8 cellular contexts compared by ENCODE assay signal in the genomic region with DNA sequence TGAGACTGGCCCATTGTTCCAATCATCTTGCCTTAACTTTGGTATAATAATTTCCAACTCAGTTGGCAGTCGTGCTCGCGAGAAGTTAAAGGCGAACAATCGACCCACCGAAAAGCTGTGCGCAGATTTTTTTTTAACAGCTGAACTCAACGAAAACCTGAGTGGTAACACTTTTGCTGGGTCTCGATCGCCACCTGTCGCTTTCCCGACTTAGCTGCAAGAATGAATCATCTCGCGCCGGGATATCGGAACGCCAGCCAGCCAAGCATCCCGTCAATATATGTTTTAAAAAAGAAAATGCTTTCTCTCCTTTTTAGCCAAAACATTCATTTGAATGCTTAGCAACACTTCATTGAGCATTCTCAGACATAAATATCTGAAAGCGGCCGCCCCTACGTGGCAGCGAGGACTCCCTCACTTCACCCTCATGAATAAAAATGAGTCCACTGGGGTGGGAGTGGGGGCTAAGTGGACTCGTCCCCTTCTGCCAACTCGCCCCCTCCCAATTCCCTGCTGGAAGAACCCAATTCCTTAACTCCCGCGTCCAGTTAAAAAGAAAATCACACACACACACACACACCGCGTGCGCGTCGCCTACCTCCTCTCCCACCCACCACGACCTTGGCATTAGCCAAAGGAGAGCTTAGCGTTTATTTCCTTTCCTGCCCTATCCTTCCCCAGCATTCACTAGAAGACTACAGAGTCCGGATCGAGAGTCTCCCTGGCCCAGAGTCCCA. TPM values are rescaled to one million over a fixed set of nuclear protein-coding genes. Genes with fewer than 3 reads are reported as not detected.
DNase-seq lines count a peak whose midpoint lies in the region; ATAC-seq and TF ChIP-seq lines count a peak whose summit lies in the region.

No MANE protein-coding gene starts in this region.

- DNase-seq in CD14-positive monocyte (ENCODE audit: low spot score), result no peak
- DNase-seq in H4 (ENCODE audit: low spot score), result peak; percentile 94
- peak; percentile 20 for DNase-seq in NCI-H524 treated with DMSO at 0.1 percent for 48 hours (lab: John Stamatoyannopoulos, UW)
- DNase-seq in glutamatergic neuron, result peak; percentile 80
- DNase-seq in neural crest cell (ENCODE audit: low read depth, low spot score), result peak; percentile 70

- TF ChIP-seq CTCF in CD14-positive monocyte (IDR thresholded peaks at IDR 0.05), result peak; percentile 36
- peak; percentile 67 for TF ChIP-seq CTCF in glutamatergic neuron (IDR thresholded peaks at IDR 0.05; ENCODE audit: partially characterized antibody, unreplicated experiment)
- TF ChIP-seq CTCF in neural crest cell (conservative IDR thresholded peaks at IDR 0.05), result peak; percentile 87

- H3K4me1 Mint-ChIP-seq in CD14-positive monocyte (peaks cover 56% of the 10 kb centered on the region), glutamatergic neuron (ENCODE audit: low read depth, unreplicated experiment) (peaks cover 26% of the 10 kb centered on the region), neural crest cell (peaks cover 66% of the 10 kb centered on the region)
- H3K4me1 Mint-ChIP-seq in activated naive CD8-positive, alpha-beta T cell (ENCODE audit: low read depth), result peaks cover 59% of the 10 kb centered on the region

- H3K27me3 Mint-ChIP-seq in CD14-positive monocyte (ENCODE audit: low read depth in 3 of 3), result peaks cover 88 to 93% (median 91%) of the 10 kb centered on the region in 3 donors
- H3K27me3 Mint-ChIP-seq in activated naive CD8-positive, alpha-beta T cell, result peaks cover 62% of the 10 kb centered on the region
- peaks cover 38% of the 10 kb centered on the region for H3K27me3 Mint-ChIP-seq in glutamatergic neuron (ENCODE audit: unreplicated experiment)
- peaks cover 93% of the 10 kb centered on the region for H3K27me3 Mint-ChIP-seq in neural crest cell (ENCODE audit: low read depth)

- H3K36me3 Mint-ChIP-seq in CD14-positive monocyte (peaks cover 0 to 18% of the 10 kb centered on the region in 2 donors), glutamatergic neuron (ENCODE audit: unreplicated experiment) (peaks cover 4% of the 10 kb centered on the region), neural crest cell (ENCODE audit: low read depth) (no peaks in the 10 kb centered on the region)
- no peaks in the 10 kb centered on the region for H3K36me3 Mint-ChIP-seq in activated naive CD8-positive, alpha-beta T cell

- no peak for ATAC-seq in HG02571 (IDR thresholded peaks at IDR 0.05; ENCODE audit: unreplicated experiment)
- no peak for ATAC-seq in GM19395 (IDR thresholded peaks at IDR 0.05; ENCODE audit: unreplicated experiment)

- intact Hi-C loops in CD14-positive monocyte (cut with micrococcal nuclease), result no loop called here

- H3K9me3 Mint-ChIP-seq in CD14-positive monocyte (peaks cover 0 to 27% (median 17%) of the 10 kb centered on the region in 7 donors), glutamatergic neuron (ENCODE audit: unreplicated experiment) (peaks cover 16% of the 10 kb centered on the region), neural crest cell (no peaks in the 10 kb centered on the region)
- H3K9me3 Mint-ChIP-seq in activated naive CD8-positive, alpha-beta T cell (ENCODE audit: low read depth), result no peaks in the 10 kb centered on the region

- H3K27ac Mint-ChIP-seq in CD14-positive monocyte (no peak overlapping the region), glutamatergic neuron (ENCODE audit: unreplicated experiment) (no peak overlapping the region), neural crest cell (ENCODE audit: unreplicated experiment) (no peak overlapping the region)
- H3K27ac Mint-ChIP-seq in activated naive CD8-positive, alpha-beta T cell, result no peak overlapping the region

- H3K4me3 Mint-ChIP-seq in CD14-positive monocyte (peak overlapping the region in 1 of 2 donors; percentile 87), glutamatergic neuron (ENCODE audit: unreplicated experiment) (peak overlapping the region; percentile 91), neural crest cell (peak overlapping the region; percentile 91)
- peak overlapping the region; percentile 71 for H3K4me3 Mint-ChIP-seq in activated naive CD8-positive, alpha-beta T cell

RNA-seq across cellular contexts. Expression of a gene that starts 1.5 kb away (rescaled TPM):
- polyA plus RNA-seq in CD14-positive monocyte, result not detected
- total RNA-seq in H4 (2014; rRNA removed; shearing (Covaris generic)), result 247 and 272 TPM in 2 replicates
- total RNA-seq in glutamatergic neuron (ENCODE audit: unreplicated experiment) (2.4 TPM), neural crest cell (50.2 and 51.1 TPM in 2 replicates)

RNA-seq across cellular contexts. Expression of a gene that starts 39.2 kb away (rescaled TPM):
- polyA plus RNA-seq in CD14-positive monocyte, result 100 to 1,000 TPM; 798 to 846 TPM
- total RNA-seq in H4 (2014; rRNA removed; shearing (Covaris generic)), result 526 and 652 TPM in 2 replicates
- 527 TPM for total RNA-seq in glutamatergic neuron (ENCODE audit: unreplicated experiment)
- 346 and 360 TPM in 2 replicates for total RNA-seq in neural crest cell

Comparison
In these comparisons a context has a peak if more than half of its experiments do, and no peak if none do; other contexts are left out.
1. CTCF ChIP-seq: peak in every context shown above with its lines; median percentile 87 in neural crest cell; 67 in glutamatergic neuron; 36 in CD14-positive monocyte.
2. RNA of a gene that starts 1.5 kb away (total RNA-seq): 247 to 272 TPM in H4 and 50.2 to 51.1 TPM in neural crest cell; 2.4 TPM in glutamatergic neuron (single experiment); every median in the first group is over 10 times any median in the second.